Comparison of ENCODE assay signal across 18 cellular contexts in the genomic region with DNA sequence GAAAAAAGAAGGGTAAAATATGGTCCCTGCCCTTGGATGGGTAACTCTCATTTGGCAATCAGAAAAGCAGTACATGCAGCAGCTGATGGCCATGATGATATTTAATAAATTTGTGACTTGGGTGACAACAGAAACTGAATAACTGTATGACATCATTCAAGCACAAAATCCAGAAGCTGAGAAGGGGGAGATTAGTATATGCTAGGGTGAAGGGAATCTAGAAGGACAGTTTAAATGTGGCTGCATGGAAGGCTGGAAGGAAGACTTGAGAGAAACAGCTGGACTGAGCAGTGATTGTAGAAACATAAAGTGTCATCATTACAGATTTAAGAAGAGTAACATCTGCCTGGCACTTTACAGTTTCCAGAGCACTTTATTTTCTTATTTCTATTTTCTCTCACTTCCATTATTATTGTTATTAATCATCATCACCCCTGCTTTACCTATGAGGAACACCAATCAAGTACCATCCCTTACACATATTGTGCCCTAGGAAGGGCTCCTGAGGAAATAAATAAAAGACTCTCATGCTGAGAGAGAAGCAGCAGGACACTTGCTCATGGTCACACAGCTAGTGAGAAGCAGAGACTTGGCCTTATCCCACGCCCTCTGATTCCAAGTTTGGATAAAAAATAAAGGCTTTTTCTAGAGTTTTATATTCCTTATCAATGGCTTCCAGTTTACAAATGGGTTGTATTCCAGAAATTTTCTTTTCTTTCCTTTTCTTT.
A peak's percentile ranks its signal among the peaks of the same experiment; 100 is the strongest.
DNase-seq lines count a peak whose midpoint lies in the region; ATAC-seq and TF ChIP-seq lines count a peak whose summit lies in the region.
"Had no signal": no experiment of that assay in that cellular context is flagged by ENCODE, and none has a peak within 500 bp of the region (broad histone marks: within the 10 kb centered on the region; RNA-seq: fewer than 3 reads in every experiment).

No MANE protein-coding gene starts in this region.

- no peak for TF ChIP-seq CTCF in adrenal gland (IDR thresholded peaks at IDR 0.05)

- no peaks in the 10 kb centered on the region for H3K36me3 ChIP-seq in adrenal gland (replicated peaks in 1 of 2)

- CTCF ChIA-PET in HEK293T (lab: Yijun Ruan, JAX): interaction anchor here (0.6 kb wide), 1 partner anchor 9 kb away, joined by 3 read pairs; no protein-coding TSS in a partner anchor

- H3K4me3 ChIP-seq in adrenal gland: no peak overlapping the region
- H3K4me3 ChIP-seq in right cardiac atrium (ENCODE audit: low read length): no peak overlapping the region

- DNase-seq in HEK293T (ENCODE audit: extremely low spot score): no peak
- DNase-seq in adrenal gland: no peak
- DNase-seq in right cardiac atrium: no peak
- peak; percentile 83 for DNase-seq in smooth muscle cell of the brain vasculature (ENCODE audit: low read depth, low spot score)
- DNase-seq in NCI-H446 (lab: John Stamatoyannopoulos, UW): no peak
- DNase-seq in cerebellum (ENCODE audit: low spot score): no peak
- DNase-seq: activated naive CD4-positive, alpha-beta T cell treated with anti-CD3 and anti-CD28 coated beads, Interleukin-2, amount 10 ng/mL, durations not matched to agents 7 days and 5 days; cerebellar nuclear complex; H9; hippocampal formation; KG1; NCI-H1436 treated with DMSO at 0.1 percent for 48 hours; NCI-H526 treated with DMSO at 0.1 percent for 48 hours; nephron progenitor cell; T-cell had no signal

- POLR2A ChIA-PET in HEK293T (lab: Yijun Ruan, JAX): no interaction called here

- intact Hi-C loops in adrenal gland (cut with DNase I) (no loop called here), right cardiac atrium (cut with DNase I) (no loop called here)

- H3K27me3 ChIP-seq in adrenal gland: no peaks in the 10 kb centered on the region
- H3K27me3 ChIP-seq in right cardiac atrium (ENCODE audit: control insufficient read depth, insufficient read depth): no peaks in the 10 kb centered on the region

- ATAC-seq in right cardiac atrium: no peak
- ATAC-seq in HG03097 (IDR thresholded peaks at IDR 0.05; ENCODE audit: low FRiP score, unreplicated experiment): no peak
- ATAC-seq: activated CD4-positive, CD25-positive, alpha-beta regulatory T cell treated with anti-CD3 and anti-CD28 coated beads, Interleukin-2, amount 50 U/mL, for 24 hours; left lobe of liver; T-cell had no signal

- no peak for TF ChIP-seq POLR2A in adrenal gland (IDR thresholded peaks at IDR 0.05)

- 32 to 66% (median 43%) methylated on average over 1 of the region's 1 CpG for WGBS in adrenal gland, 4 donors
- WGBS in right cardiac atrium: 69% methylated on average over 1 of the region's 1 CpG

- H3K4me1 ChIP-seq in adrenal gland (replicated peaks in 1 of 2): peaks cover 5 to 61% of the 10 kb centered on the region in 2 donors
- H3K4me1 ChIP-seq in right cardiac atrium (ENCODE audit: control insufficient read depth, insufficient read depth, low read length): peaks cover 12% of the 10 kb centered on the region

- H3K27ac ChIP-seq in adrenal gland (peak overlapping the region in 4 of 5 donors; percentile 13 to 72 (median 44)), right cardiac atrium (ENCODE audit: low read length) (peak overlapping the region; percentile 45)

- H3K9me3 ChIP-seq in adrenal gland (replicated peaks in 1 of 3): no peaks in the 10 kb centered on the region
- H3K9me3 ChIP-seq in right cardiac atrium (ENCODE audit: control insufficient read depth, low read length): no peaks in the 10 kb centered on the region

TF ChIP-seq in HEK293T, 16 proteins besides CTCF, POLR2A, EP300 and RAD21:
- TF ChIP-seq CTBP1 (IDR thresholded peaks at IDR 0.05; ENCODE audit: borderline replicate concordance): no peak
- no peak for TF ChIP-seq NFRKB (IDR thresholded peaks at IDR 0.05)
- 0 out of 2 replicates have a peak, but pooled peaks have one; percentile 7 for TF ChIP-seq ZNF384 (IDR thresholded peaks at IDR 0.05)
